8 cellular contexts compared by ENCODE assay signal in genomic region chr9:62897411-62898225, GRCh38.
DNase-seq lines count a peak whose midpoint lies in the region; TF ChIP-seq lines count a peak whose summit lies in the region.
"Not testable (repeated sequence)": the region's sequence is repeated elsewhere in the genome, so short reads cannot be mapped to it uniquely, and the experiment has no call there.

No MANE protein-coding gene starts in this region.

- H3K4me2 ChIP-seq in neural progenitor cell: not testable (repeated sequence)

- peak overlapping the region; percentile 25 for H3K4me3 ChIP-seq in HAP-1
- peak overlapping the region; percentile 58 for H3K4me3 ChIP-seq in choroid plexus epithelial cell (ENCODE audit: low read depth, low read length)
- H3K4me3 ChIP-seq in right atrium auricular region: peak overlapping the region; percentile 48 to 51
- peak overlapping the region; percentile 42 for H3K4me3 ChIP-seq in neural progenitor cell

- peak overlapping the region; percentile 75 to 80 for H3K27ac ChIP-seq in right atrium auricular region
- H3K27ac ChIP-seq in neural progenitor cell: not testable (repeated sequence)

- H4K20me1 ChIP-seq in neural progenitor cell (ENCODE audit: low read depth): not testable (repeated sequence)

- in situ Hi-C loops in HAP-1 (cut with MboI; ENCODE audit: low sequenced_read_pairs): not testable (repeated sequence)

- not testable (repeated sequence) for H3K27ac Mint-ChIP-seq in neural progenitor cell

- not testable (repeated sequence) for H3K9me3 Mint-ChIP-seq in neural progenitor cell

- not testable (repeated sequence) for H3K27me3 Mint-ChIP-seq in neural progenitor cell (ENCODE audit: insufficient read depth, low read depth)

- not testable (repeated sequence) for H3K79me2 ChIP-seq in neural progenitor cell (ENCODE audit: low read depth)

- DNase-seq in A172 (ENCODE audit: low spot score) (peak; percentile 31), HAP-1 (ENCODE audit: low spot score in 2 of 2) (peak; percentile 44 to 50), SW480 (ENCODE audit: low spot score) (peak; percentile 14), choroid plexus epithelial cell (ENCODE audit: low read depth) (peak; percentile 57), neural progenitor cell (ENCODE audit: low spot score) (peak; percentile 2)
- peak; percentile 62 to 70 for DNase-seq in activated T-cell treated with anti-CD3 and anti-CD28 coated beads, Interleukin-2, amount 50 U/mL, for 48 hours
- not testable (repeated sequence) for DNase-seq in right atrium auricular region (ENCODE audit: low spot score)
- DNase-seq in stimulated activated CD4-positive, alpha-beta T cell treated with anti-CD3 and anti-CD28 coated beads, TNF-alpha, amount 100 ng/mL, for 24 hours (ENCODE audit: low read depth in 3 of 3): peak in 2 of 3 experiments; percentile 1 to 27

- H3F3A ChIP-seq in neural progenitor cell (ENCODE audit: low read depth): not testable (repeated sequence)

- not testable (repeated sequence) for TF ChIP-seq CTCF in choroid plexus epithelial cell (conservative IDR thresholded peaks at IDR 0.05; ENCODE audit: low read depth, low read length); right atrium auricular region (IDR thresholded peaks at IDR 0.05); neural progenitor cell (IDR thresholded peaks at IDR 0.05)

- not testable (repeated sequence) for H2AFZ ChIP-seq in neural progenitor cell (replicated peaks)

- not testable (repeated sequence) for H3K9ac ChIP-seq in neural progenitor cell

- not testable (repeated sequence) for H3K4me1 Mint-ChIP-seq in neural progenitor cell

- H3K27me3 ChIP-seq in HAP-1 (ENCODE audit: low read depth); right atrium auricular region; neural progenitor cell: not testable (repeated sequence)

- not testable (repeated sequence) for H3K36me3 Mint-ChIP-seq in neural progenitor cell

- H3K9me3 ChIP-seq in HAP-1; right atrium auricular region; neural progenitor cell (ENCODE audit: low read depth): not testable (repeated sequence)

- H3K36me3 ChIP-seq in HAP-1 (replicated peaks); right atrium auricular region; neural progenitor cell: not testable (repeated sequence)

- H3K4me3 Mint-ChIP-seq in neural progenitor cell: not testable (repeated sequence)

- H3K4me1 ChIP-seq in HAP-1, right atrium auricular region, neural progenitor cell: not testable (repeated sequence)
